Comparison of ENCODE assay signal across 30 cellular contexts in the genomic region with DNA sequence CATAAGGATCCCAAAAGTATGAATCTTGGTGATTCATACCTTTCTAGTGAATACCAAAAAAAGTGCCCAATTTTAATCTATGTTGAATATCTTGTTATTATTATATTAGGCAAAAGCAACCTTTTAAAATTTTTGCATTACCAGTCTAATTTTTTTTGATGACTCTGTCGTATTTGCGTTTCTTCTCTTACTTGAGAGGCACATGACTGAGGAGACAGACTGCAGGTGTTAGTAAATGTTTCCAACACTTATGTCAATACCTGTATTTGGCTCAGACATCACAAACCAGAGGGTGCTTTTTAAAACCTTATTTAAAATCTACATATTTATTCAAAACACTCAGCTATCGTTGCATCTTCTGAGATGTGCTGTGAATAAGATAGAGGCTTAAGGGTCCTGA. TPM values are rescaled to one million over a fixed set of nuclear protein-coding genes. Genes with fewer than 3 reads are reported as not detected.
"Had no signal": no experiment of that assay in that cellular context is flagged by ENCODE, and none has a peak within 500 bp of the region (broad histone marks: within the 10 kb centered on the region; RNA-seq: fewer than 3 reads in every experiment).

No MANE protein-coding gene starts in this region.

- H3K27me3 ChIP-seq: breast epithelium, esophagus muscularis mucosa, vagina had no signal

- ATAC-seq: activated CD4-positive, CD25-positive, alpha-beta regulatory T cell treated with anti-CD3 and anti-CD28 coated beads, Interleukin-2, amount 50 U/mL, for 24 hours; activated T-cell treated with anti-CD3 and anti-CD28 coated beads, Interleukin-2, amount 50 U/mL, for 72 hours; effector memory CD8-positive, alpha-beta T cell; left lobe of liver; lower lobe of right lung; mucosa of descending colon; sciatic nerve; stimulated activated memory B cell treated with anti-CD40 and anti-IgM and Interleukin-4, amounts not matched to agents 10 μg/mL and 1 μg/mL and 100 μg/mL, for 72 hours had no signal

- H3K4me2 ChIP-seq: hepatocyte had no signal

- H2AFZ ChIP-seq: hepatocyte had no signal

- H3K9me3 ChIP-seq: breast epithelium, esophagus muscularis mucosa, lower lobe of right lung, mucosa of descending colon, vagina had no signal

- H3K36me3 ChIP-seq: breast epithelium, esophagus muscularis mucosa, lower lobe of right lung, vagina had no signal

- FAIRE-seq: colon, endothelial cell of umbilical vein, frontal cortex, small intestine had no signal

- H3K79me2 ChIP-seq: hepatocyte had no signal

- H3K4me1 ChIP-seq: lower lobe of right lung, vagina had no signal

- H3K27ac ChIP-seq: breast epithelium, dorsolateral prefrontal cortex, esophagus muscularis mucosa, hepatocyte, lower lobe of right lung, vagina, VCaP had no signal

- DNase-seq: activated CD4-positive, alpha-beta memory T cell treated with anti-CD3 and anti-CD28 coated beads, Interleukin-2, amount 10 ng/mL, durations not matched to agents 7 days and 5 days; activated CD4-positive, alpha-beta T cell treated with anti-CD3 and anti-CD28 coated beads, Interleukin-2, amount 10 ng/mL, durations not matched to agents 24 days and 14 days; activated effector memory CD4-positive, alpha-beta T cell treated with Interleukin-2 at 50 U/mL for 16 hours; activated naive CD4-positive, alpha-beta T cell treated with anti-CD3 and anti-CD28 coated beads for 36 hours; activated naive CD8-positive, alpha-beta T cell treated with anti-CD3 and anti-CD28 coated beads, Interleukin-2, amount 10 ng/mL, durations not matched to agents 7 days and 5 days; activated T-cell treated with anti-CD3 and anti-CD28 coated beads, Interleukin-2, amount 50 U/mL, for 72 hours; amniotic stem cell; dorsolateral prefrontal cortex; effector memory CD8-positive, alpha-beta T cell; glutamatergic neuron; immature natural killer cell; lower lobe of right lung; mesendoderm; mucosa of descending colon; nephron progenitor cell; occipital lobe; posterior cingulate gyrus; small intestine had no signal

- H3K4me3 ChIP-seq: breast epithelium, dorsolateral prefrontal cortex, esophagus muscularis mucosa, hepatocyte, lower lobe of right lung, mucosa of descending colon, vagina had no signal

RNA-seq across cellular contexts. Expression of a gene that starts 27.1 kb away (rescaled TPM):
- total RNA-seq: activated CD4-positive, alpha-beta memory T cell treated with anti-CD3 and anti-CD28 coated beads, Interleukin-2, amount 10 ng/mL, durations not matched to agents 7 days and 5 days; activated CD4-positive, alpha-beta T cell treated with anti-CD3 and anti-CD28 coated beads, Interleukin-2, amount 10 ng/mL, durations not matched to agents 24 days and 14 days; activated naive CD4-positive, alpha-beta T cell treated with anti-CD3 and anti-CD28 coated beads for 36 hours; activated naive CD8-positive, alpha-beta T cell treated with anti-CD3 and anti-CD28 coated beads, Interleukin-2, amount 10 ng/mL, durations not matched to agents 7 days and 5 days; activated T-cell treated with anti-CD3 and anti-CD28 coated beads, Interleukin-2, amount 50 U/mL, for 72 hours; endothelial cell of umbilical vein had no signal
- polyA plus RNA-seq: endothelial cell of umbilical vein, immature natural killer cell had no signal
